12 cellular contexts compared by ENCODE assay signal in genomic region chr21:39105341-39105765, GRCh38.
A peak's percentile ranks its signal among the peaks of the same experiment; 100 is the strongest.
DNase-seq lines count a peak whose midpoint lies in the region; ATAC-seq and TF ChIP-seq lines count a peak whose summit lies in the region.
"Had no signal": no experiment of that assay in that cellular context is flagged by ENCODE, and none has a peak within 500 bp of the region (broad histone marks: within the 10 kb centered on the region; RNA-seq: fewer than 3 reads in every experiment).

No MANE protein-coding gene starts in this region.

- TF ChIP-seq POLR2A in breast epithelium (IDR thresholded peaks at IDR 0.05): no peak
- no peak for TF ChIP-seq POLR2A in adrenal gland (IDR thresholded peaks at IDR 0.05)

- H3K9me3 Mint-ChIP-seq in MCF 10A (ENCODE audit: unreplicated experiment): no peaks in the 10 kb centered on the region
- H3K9me3 Mint-ChIP-seq: natural killer cell had no signal

- intact Hi-C loops in breast epithelium (cut with DNase I; ENCODE audit: low total_unique reads) (no loop called here), MCF 10A (cut with micrococcal nuclease) (no loop called here), adrenal gland (cut with DNase I) (no loop called here), upper lobe of right lung (cut with DNase I) (no loop called here)

- H3K4me3 ChIP-seq in breast epithelium: no peak overlapping the region
- no peak overlapping the region for H3K4me3 ChIP-seq in adrenal gland
- no peak overlapping the region for H3K4me3 ChIP-seq in lung
- no peak overlapping the region for H3K4me3 ChIP-seq in upper lobe of right lung
- H3K4me3 ChIP-seq in BE2C (ENCODE audit: low read depth, low read length): no peak overlapping the region
- H3K4me3 ChIP-seq: skin epidermis, thyroid gland had no signal

- H3K4me1 Mint-ChIP-seq in MCF 10A (ENCODE audit: insufficient read depth, unreplicated experiment): peaks cover 6% of the 10 kb centered on the region

- peak overlapping the region; percentile 23 to 86 for H3K27ac ChIP-seq in breast epithelium
- peak overlapping the region in 3 of 5 donors; percentile 26 to 76 (median 58) for H3K27ac ChIP-seq in adrenal gland
- peak overlapping the region; percentile 19 to 51 for H3K27ac ChIP-seq in lung (ENCODE audit: low read depth in 1 of 2, low read length in 1 of 2)
- H3K27ac ChIP-seq in upper lobe of right lung: peak overlapping the region; percentile 60
- no peak overlapping the region for H3K27ac ChIP-seq in RWPE1
- H3K27ac ChIP-seq: thyroid gland had no signal

- CTCF ChIA-PET in MCF 10A (lab: Yijun Ruan, JAX): interaction anchor here (0.5 to 2.0 kb wide), 5 partner anchors 21 to 600 kb away, joined by 3 to 7 read pairs (median 4); no protein-coding TSS in a partner anchor
- CTCF ChIA-PET in RWPE1 (lab: Yijun Ruan, JAX): no interaction called here

- TF ChIP-seq CTCF in breast epithelium (IDR thresholded peaks at IDR 0.05): no peak
- no peak for TF ChIP-seq CTCF in MCF 10A (IDR thresholded peaks at IDR 0.05; ENCODE audit: unreplicated experiment)
- TF ChIP-seq CTCF in adrenal gland (IDR thresholded peaks at IDR 0.05): no peak
- TF ChIP-seq CTCF in lung (IDR thresholded peaks at IDR 0.05; ENCODE audit: control extremely low read depth, extremely low read depth): no peak
- no peak for TF ChIP-seq CTCF in upper lobe of right lung (IDR thresholded peaks at IDR 0.05)
- no peak for TF ChIP-seq CTCF in BE2C (IDR thresholded peaks at IDR 0.05; ENCODE audit: low read depth, low read length)
- no peak for TF ChIP-seq CTCF in RWPE1 (conservative IDR thresholded peaks at IDR 0.05; ENCODE audit: low read depth)

- POLR2A ChIA-PET in MCF 10A (lab: Yijun Ruan, JAX) (interaction anchor here (1.4 to 3.4 kb wide), 3 partner anchors 22 to 281 kb away, joined by 3 to 13 read pairs (median 4); no protein-coding TSS in a partner anchor), RWPE1 (lab: Yijun Ruan, JAX; ENCODE audit: low non-redundant PET) (no interaction called here)

- ATAC-seq in lung (ENCODE audit: insufficient read depth, low FRiP score): no peak
- peak; percentile 68 for ATAC-seq in upper lobe of right lung
- ATAC-seq in GM19395 (IDR thresholded peaks at IDR 0.05; ENCODE audit: unreplicated experiment): no peak

- H3K4me1 ChIP-seq in breast epithelium: peaks cover 0 to 6% of the 10 kb centered on the region in 2 donors
- peaks cover 0 to 8% of the 10 kb centered on the region in 2 donors for H3K4me1 ChIP-seq in adrenal gland (replicated peaks in 1 of 2)
- H3K4me1 ChIP-seq in lung (ENCODE audit: control insufficient read depth in 2 of 2, insufficient read depth in 2 of 2, low read length in 2 of 2): peaks cover 0 to 5% of the 10 kb centered on the region in 2 donors
- H3K4me1 ChIP-seq in upper lobe of right lung: peaks cover 4% of the 10 kb centered on the region
- no peaks in the 10 kb centered on the region for H3K4me1 ChIP-seq in BE2C

- no peak for DNase-seq in breast epithelium (ENCODE audit: low spot score in 2 of 2)
- no peak for DNase-seq in MCF 10A (ENCODE audit: unreplicated experiment)
- peak in 1 of 7 donors; percentile 38 for DNase-seq in adrenal gland
- DNase-seq in lung (ENCODE audit: low spot score): no peak
- no peak for DNase-seq in upper lobe of right lung
- no peak for DNase-seq in BE2C
- no peak for DNase-seq in RWPE1 (ENCODE audit: low spot score)
- DNase-seq: natural killer cell, NCI-H2081 treated with DMSO at 0.1 percent for 48 hours, thyroid gland had no signal

- no TSS peak for BruUV-seq in MCF 10A (replicated peaks; lab: Mats Ljungman, UMichigan)

- H3K27me3 ChIP-seq in breast epithelium (no peaks in the 10 kb centered on the region), adrenal gland (no peaks in the 10 kb centered on the region), lung (ENCODE audit: control insufficient read depth, insufficient read depth) (no peaks in the 10 kb centered on the region), upper lobe of right lung (no peaks in the 10 kb centered on the region), BE2C (no peaks in the 10 kb centered on the region)
- H3K27me3 ChIP-seq: thyroid gland had no signal

- H3K36me3 ChIP-seq in breast epithelium (no peaks in the 10 kb centered on the region), adrenal gland (replicated peaks in 1 of 2) (no peaks in the 10 kb centered on the region), lung (ENCODE audit: control insufficient read depth in 2 of 2, insufficient read depth in 2 of 2, low read length in 2 of 2) (no peaks in the 10 kb centered on the region), upper lobe of right lung (no peaks in the 10 kb centered on the region), BE2C (no peaks in the 10 kb centered on the region)
- H3K36me3 ChIP-seq: thyroid gland had no signal

- no peaks in the 10 kb centered on the region for H3K27me3 Mint-ChIP-seq in MCF 10A (ENCODE audit: insufficient read depth, unreplicated experiment)

- 34 to 48% (median 44%) methylated on average over 5 of the region's 5 CpGs for WGBS in adrenal gland, 4 donors
- 35 to 58% methylated on average over 5 of the region's 5 CpGs for WGBS in lung, 2 donors

- H3K4me3 Mint-ChIP-seq in MCF 10A (ENCODE audit: unreplicated experiment): no peak overlapping the region
- H3K4me3 Mint-ChIP-seq: natural killer cell had no signal

- H3K9me3 ChIP-seq in breast epithelium (no peaks in the 10 kb centered on the region), adrenal gland (replicated peaks in 1 of 3) (no peaks in the 10 kb centered on the region), lung (ENCODE audit: control insufficient read depth in 2 of 2, insufficient read depth in 1 of 2, low read length in 1 of 2) (peaks cover 0 to 2% of the 10 kb centered on the region in 2 donors), upper lobe of right lung (no peaks in the 10 kb centered on the region), BE2C (no peaks in the 10 kb centered on the region)
- H3K9me3 ChIP-seq: thyroid gland had no signal

- no peaks in the 10 kb centered on the region for H3K36me3 Mint-ChIP-seq in MCF 10A (ENCODE audit: insufficient read depth, unreplicated experiment)
- H3K36me3 Mint-ChIP-seq: natural killer cell had no signal

- no peak overlapping the region for H3K27ac Mint-ChIP-seq in MCF 10A (ENCODE audit: low read depth, unreplicated experiment)
- H3K27ac Mint-ChIP-seq: natural killer cell had no signal
